7 cellular contexts compared by ENCODE assay signal in the genomic region with DNA sequence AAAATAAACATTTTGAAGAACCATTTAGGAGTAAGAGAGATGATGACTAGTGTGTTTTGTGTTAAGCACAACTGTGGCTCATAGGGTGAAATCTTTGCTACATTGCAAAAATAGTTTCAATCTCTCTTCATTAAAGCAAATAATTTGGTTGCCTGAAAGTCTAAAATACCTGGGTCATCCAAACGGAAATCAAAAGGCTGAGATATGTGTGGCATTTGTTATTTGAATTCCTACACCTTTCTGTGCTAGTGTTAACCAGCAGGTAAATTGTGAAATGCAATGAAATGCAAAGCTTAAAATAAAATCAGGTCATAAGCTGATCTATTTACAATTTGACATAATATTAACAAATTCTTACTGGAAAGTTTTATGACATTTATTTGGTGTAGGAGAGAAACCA. TPM values are rescaled to one million over a fixed set of nuclear protein-coding genes. Genes with fewer than 3 reads are reported as not detected.
"Had no signal": no experiment of that assay in that cellular context is flagged by ENCODE, and none has a peak within 500 bp of the region (broad histone marks: within the 10 kb centered on the region; RNA-seq: fewer than 3 reads in every experiment).

No MANE protein-coding gene starts in this region.

- H3K9me3 Mint-ChIP-seq: GM23338 had no signal

- H3K4me1 Mint-ChIP-seq: IgD-negative memory B cell had no signal

- H3K27me3 Mint-ChIP-seq: IgD-negative memory B cell had no signal

- H3K27ac Mint-ChIP-seq: GM23338, IgD-negative memory B cell had no signal

- H3K4me3 Mint-ChIP-seq: GM23338, H9, IgD-negative memory B cell had no signal

- H3K4me3 ChIP-seq: GM23338, K562 had no signal

- H2AFZ ChIP-seq: GM23338 had no signal

- ATAC-seq: GM23338, HepG2, K562 had no signal

- DNase-seq: H9, HCEC 1CT, KG1 had no signal

- H3K36me3 Mint-ChIP-seq: IgD-negative memory B cell had no signal

RNA-seq across cellular contexts. Expression of gene SEMA3E, which starts 40.9 kb away (rescaled TPM):
- total RNA-seq: HepG2 had no signal
